8 cellular contexts compared by ENCODE assay signal in genomic region chr19:12440412-12440762, GRCh38. TPM values are rescaled to one million over a fixed set of nuclear protein-coding genes. Genes with fewer than 3 reads are reported as not detected.
DNase-seq lines count a peak whose midpoint lies in the region; ATAC-seq, FAIRE-seq and TF ChIP-seq lines count a peak whose summit lies in the region.
"Not testable (repeated sequence)": the region's sequence is repeated elsewhere in the genome, so short reads cannot be mapped to it uniquely, and the experiment has no call there.

No MANE protein-coding gene starts in this region.

- H3K4me1 ChIP-seq in astrocyte (ENCODE audit: insufficient read depth, low read length); cardiac muscle cell (ENCODE audit: low read depth): not testable (repeated sequence)

- POLR2A ChIA-PET in T-cell (lab: Charles Lee) = not testable (repeated sequence)

- DNase-seq in DMS53 (lab: John Stamatoyannopoulos, UW) = peak; percentile 54
- peak in 17 of 34 experiments; percentile 0 to 21 (median 5) for DNase-seq in T-cell
- DNase-seq in astrocyte (ENCODE audit: low read depth); cardiac muscle cell (ENCODE audit: low read depth in 1 of 2, low spot score in 1 of 2): not testable (repeated sequence)

- H3K27ac ChIP-seq in astrocyte (ENCODE audit: low read depth, low read length) = not testable (repeated sequence)
- H3K27ac ChIP-seq in cardiac muscle cell = peak overlapping the region; percentile 88

- not testable (repeated sequence) for H3K79me2 ChIP-seq in astrocyte (ENCODE audit: insufficient read depth, low read length)

- H3K9me3 Mint-ChIP-seq in IgD-negative memory B cell (peaks cover 2 to 11% (median 10%) of the 10 kb centered on the region in 3 donors), T-cell (peaks cover 10 to 21% (median 11%) of the 10 kb centered on the region in 3 donors), astrocyte (ENCODE audit: unreplicated experiment) (peaks cover 17% of the 10 kb centered on the region), nephron (peaks cover 33% of the 10 kb centered on the region)
- peaks cover 21% of the 10 kb centered on the region for H3K9me3 Mint-ChIP-seq in stimulated activated naive CD8-positive, alpha-beta T cell treated with anti-CD3 and anti-CD28 coated beads, Interleukin-15, Interleukin-2, amounts not matched to agents 100 ng/mL and 50 ng/mL, for 24 hours

- H3K27me3 ChIP-seq in astrocyte (ENCODE audit: insufficient read depth, low read length); cardiac muscle cell: not testable (repeated sequence)

- peak overlapping the region; percentile 80 for H3K9ac ChIP-seq in astrocyte (ENCODE audit: low read length)

- H3K27me3 Mint-ChIP-seq in IgD-negative memory B cell; T-cell; astrocyte (ENCODE audit: low read depth, unreplicated experiment); nephron (ENCODE audit: low read depth); stimulated activated naive CD8-positive, alpha-beta T cell treated with anti-CD3 and anti-CD28 coated beads, Interleukin-15, Interleukin-2, amounts not matched to agents 100 ng/mL and 50 ng/mL, for 24 hours: not testable (repeated sequence)

- not testable (repeated sequence) for H3K9me3 ChIP-seq in astrocyte (ENCODE audit: insufficient read depth, low read depth, low read length); cardiac muscle cell (ENCODE audit: low read depth)

- peak overlapping the region; percentile 94 for H3K4me2 ChIP-seq in astrocyte (ENCODE audit: low read length)

- peak overlapping the region; percentile 97 to 99 (median 98) for H3K4me3 Mint-ChIP-seq in IgD-negative memory B cell
- H3K4me3 Mint-ChIP-seq in T-cell = peak overlapping the region; percentile 100
- H3K4me3 Mint-ChIP-seq in astrocyte (ENCODE audit: unreplicated experiment) = peak overlapping the region; percentile 94
- H3K4me3 Mint-ChIP-seq in nephron = peak overlapping the region; percentile 92 to 99 (median 93)
- peak overlapping the region; percentile 99 for H3K4me3 Mint-ChIP-seq in stimulated activated naive CD8-positive, alpha-beta T cell treated with anti-CD3 and anti-CD28 coated beads, Interleukin-15, Interleukin-2, amounts not matched to agents 100 ng/mL and 50 ng/mL, for 24 hours

- ATAC-seq in GM21825 (IDR thresholded peaks at IDR 0.05; ENCODE audit: unreplicated experiment) (peak; percentile 32), T-cell (replicated peaks in 1 of 4) (peak; percentile 19 to 43 (median 40))

- FAIRE-seq in astrocyte (lab: Jason Lieb, UNC) = not testable (repeated sequence)

- H3K4me3 ChIP-seq in astrocyte (ENCODE audit: insufficient read depth, low read depth, low read length) (peak overlapping the region; percentile 80), cardiac muscle cell (peak overlapping the region; percentile 91)

- H3K36me3 Mint-ChIP-seq in IgD-negative memory B cell; T-cell; astrocyte (ENCODE audit: low read depth, unreplicated experiment): not testable (repeated sequence)
- peaks cover 34% of the 10 kb centered on the region for H3K36me3 Mint-ChIP-seq in nephron (ENCODE audit: low read depth)
- H3K36me3 Mint-ChIP-seq in stimulated activated naive CD8-positive, alpha-beta T cell treated with anti-CD3 and anti-CD28 coated beads, Interleukin-15, Interleukin-2, amounts not matched to agents 100 ng/mL and 50 ng/mL, for 24 hours (ENCODE audit: low read depth) = peaks cover 24% of the 10 kb centered on the region

- H2AFZ ChIP-seq in astrocyte (ENCODE audit: low read depth, low read length) = peak overlapping the region; percentile 87

- peaks cover 12 to 22% (median 18%) of the 10 kb centered on the region in 3 donors for H3K4me1 Mint-ChIP-seq in IgD-negative memory B cell
- H3K4me1 Mint-ChIP-seq in T-cell = peaks cover 18 to 22% (median 20%) of the 10 kb centered on the region in 3 donors
- not testable (repeated sequence) for H3K4me1 Mint-ChIP-seq in astrocyte (ENCODE audit: low read depth, unreplicated experiment); nephron
- peaks cover 13% of the 10 kb centered on the region for H3K4me1 Mint-ChIP-seq in stimulated activated naive CD8-positive, alpha-beta T cell treated with anti-CD3 and anti-CD28 coated beads, Interleukin-15, Interleukin-2, amounts not matched to agents 100 ng/mL and 50 ng/mL, for 24 hours (ENCODE audit: low read depth)

- CTCF ChIA-PET in T-cell (lab: Charles Lee) = interaction anchor here in 1 of 2 donors (0.7 to 1.2 kb wide), 2 partner anchors 104 to 107 kb away, joined by 3 read pairs; partner anchors contain the start of gene ZNF563

- H4K20me1 ChIP-seq in astrocyte (ENCODE audit: insufficient read depth, low read length) = not testable (repeated sequence)

- peak overlapping the region; percentile 16 to 80 (median 77) for H3K27ac Mint-ChIP-seq in IgD-negative memory B cell
- peak overlapping the region in 1 of 2 donors; percentile 75 for H3K27ac Mint-ChIP-seq in T-cell
- H3K27ac Mint-ChIP-seq in astrocyte (ENCODE audit: unreplicated experiment) = peak overlapping the region; percentile 66
- H3K27ac Mint-ChIP-seq in nephron = peak overlapping the region; percentile 83 to 97 (median 91)
- peak overlapping the region; percentile 82 for H3K27ac Mint-ChIP-seq in stimulated activated naive CD8-positive, alpha-beta T cell treated with anti-CD3 and anti-CD28 coated beads, Interleukin-15, Interleukin-2, amounts not matched to agents 100 ng/mL and 50 ng/mL, for 24 hours

- H3K36me3 ChIP-seq in astrocyte (ENCODE audit: insufficient read depth, low read length); cardiac muscle cell: not testable (repeated sequence)

- not testable (repeated sequence) for TF ChIP-seq CTCF in astrocyte (IDR thresholded peaks at IDR 0.05; ENCODE audit: insufficient read depth, low read depth, low read length); nephron (IDR thresholded peaks at IDR 0.05; ENCODE audit: unreplicated experiment in 3 of 3)
- TF ChIP-seq CTCF in cardiac muscle cell (IDR thresholded peaks at IDR 0.05; ENCODE audit: low read depth, low read length) = peak; percentile 12

RNA-seq across cellular contexts. Expression of gene ZNF443, which starts 0.4 kb away (rescaled TPM):
- polyA plus RNA-seq in IgD-negative memory B cell = 2.4 TPM
- 1 to 10 TPM; 3.9 to 6.2 (median 4.5) TPM for total RNA-seq in T-cell
- total RNA-seq in astrocyte = 2.5 and 4.3 TPM in 2 replicates
- 3.0 and 4.1 TPM in 2 replicates for total RNA-seq in cardiac muscle cell
- polyA plus RNA-seq in cardiac muscle cell = 3.8 and 4.1 TPM in 2 replicates

RNA-seq across cellular contexts. Expression of gene ZNF799, which starts 39.3 kb away (rescaled TPM):
- polyA plus RNA-seq in IgD-negative memory B cell (10.2 TPM), cardiac muscle cell (1.8 and 4.1 TPM in 2 replicates)
- total RNA-seq in T-cell (1 to 10 TPM; 2.2 to 9.8 (median 8.1) TPM), astrocyte (1.7 and 3.2 TPM in 2 replicates), cardiac muscle cell (2.3 and 3.9 TPM in 2 replicates)

RNA-seq across cellular contexts. Expression of gene ZNF709, which starts 44.2 kb away (rescaled TPM):
- polyA plus RNA-seq in IgD-negative memory B cell (2.6 TPM), cardiac muscle cell (2.4 and 3.9 TPM in 2 replicates)
- total RNA-seq in T-cell (1 to 10 TPM; 2.4 to 5.3 (median 5.1) TPM), astrocyte (2.3 and 2.8 TPM in 2 replicates), cardiac muscle cell (3.6 and 8.2 TPM in 2 replicates)
